Comparison of ENCODE assay signal across 8 cellular contexts in the genomic region with DNA sequence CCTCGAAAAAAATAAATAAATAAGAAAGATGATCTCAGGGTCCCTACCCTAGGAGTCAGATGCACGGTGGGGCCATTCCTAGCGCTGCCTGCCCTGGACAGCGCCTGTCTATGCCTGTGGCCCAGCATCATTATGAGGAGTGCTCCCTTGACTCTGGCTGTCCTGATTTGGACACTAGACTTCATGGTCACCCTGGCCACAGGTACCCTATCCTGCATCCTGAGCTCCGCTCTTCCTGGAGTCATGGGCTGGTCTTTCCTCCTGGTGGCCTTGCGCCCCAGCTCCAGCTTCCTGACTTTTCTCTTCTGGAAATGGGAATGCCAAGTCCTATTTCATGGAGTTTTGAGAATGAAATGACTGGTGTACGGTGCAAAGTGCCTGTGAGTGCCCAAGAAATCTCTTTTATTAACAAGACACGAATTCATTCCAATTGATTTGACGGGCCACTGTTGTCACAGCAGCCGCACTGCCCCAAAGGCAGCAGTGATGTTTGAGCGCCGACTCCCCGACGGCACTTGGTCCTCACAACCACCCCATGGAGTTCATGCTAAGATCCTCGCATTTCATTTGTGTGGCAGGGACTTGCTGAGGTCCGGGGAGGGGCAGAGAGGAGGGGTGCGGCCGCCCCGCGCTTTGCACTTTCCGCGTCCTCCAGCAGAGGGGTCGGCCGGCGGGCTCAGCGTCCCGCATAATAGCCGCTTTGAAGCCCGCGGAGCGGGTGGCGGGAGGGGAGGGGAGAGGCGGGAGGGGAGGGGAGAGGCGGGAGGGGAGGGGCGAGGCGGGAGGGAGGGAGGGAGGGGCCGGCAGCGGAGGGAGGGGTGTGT. TPM values are rescaled to one million over a fixed set of nuclear protein-coding genes. Genes with fewer than 3 reads are reported as not detected.
DNase-seq lines count a peak whose midpoint lies in the region; ATAC-seq and TF ChIP-seq lines count a peak whose summit lies in the region.

No MANE protein-coding gene starts in this region.

- H3K4me3 ChIP-seq in NT2/D1 (ENCODE audit: insufficient read length, low read depth) (peak overlapping the region; percentile 89), kidney epithelial cell (ENCODE audit: low read depth, low read length) (peak overlapping the region; percentile 66)

- peak overlapping the region; percentile 44 for H3K9ac ChIP-seq in NT2/D1 (ENCODE audit: insufficient read length, low read depth)

- ATAC-seq in HG03045 (IDR thresholded peaks at IDR 0.05; ENCODE audit: unreplicated experiment) (no peak), HG03135 (IDR thresholded peaks at IDR 0.05; ENCODE audit: unreplicated experiment) (no peak)

- peak; percentile 36 for TF ChIP-seq CTCF in kidney epithelial cell (IDR thresholded peaks at IDR 0.05; ENCODE audit: insufficient read depth, low read length, poor library complexity, severe bottlenecking)

- H3K9me3 ChIP-seq in NT2/D1 (ENCODE audit: insufficient read depth, low read length) = no peaks in the 10 kb centered on the region

- peaks cover 50% of the 10 kb centered on the region for H3K4me1 ChIP-seq in NT2/D1 (ENCODE audit: insufficient read depth, insufficient read length)

- DNase-seq in NCI-H1436 (lab: John Stamatoyannopoulos, UW) = peak; percentile 66
- no peak for DNase-seq in NCI-H1436 treated with DMSO at 0.1 percent for 48 hours (lab: John Stamatoyannopoulos, UW)
- peak; percentile 80 for DNase-seq in NT2/D1 (ENCODE audit: low read depth, low spot score)
- DNase-seq in T47D (ENCODE audit: low read depth in 1 of 2, low spot score in 1 of 2) = peak; percentile 78 to 90
- DNase-seq in kidney epithelial cell (ENCODE audit: low read depth) = no peak
- peak; percentile 40 for DNase-seq in stimulated activated CD8-positive, alpha-beta memory T cell treated with anti-CD3 and anti-CD28 coated beads, Interleukin-4, amount 100 ng/mL, for 48 hours

- in situ Hi-C loops in T47D (cut with HindIII; ENCODE audit: low pct_unique_long_range_greater_than_20kb, low sequenced_read_pairs) = no loop called here

- H3K27me3 ChIP-seq in NT2/D1 (ENCODE audit: insufficient read depth, insufficient read length) (no peaks in the 10 kb centered on the region), kidney epithelial cell (ENCODE audit: control insufficient read depth, insufficient read depth, low read length) (peaks cover 11% of the 10 kb centered on the region)

- peaks cover 16% of the 10 kb centered on the region for H3K36me3 ChIP-seq in NT2/D1 (ENCODE audit: insufficient read depth, insufficient read length, low read length)
- H3K36me3 ChIP-seq in kidney epithelial cell (ENCODE audit: control insufficient read depth, insufficient read depth, low read length) = no peaks in the 10 kb centered on the region

RNA-seq across cellular contexts. Expression of a gene that starts 0.5 kb away (rescaled TPM):
- 50.7 and 58.4 TPM in 2 replicates for total RNA-seq in kidney epithelial cell

RNA-seq across cellular contexts. Expression of a gene that starts 29.5 kb away (rescaled TPM):
- total RNA-seq in kidney epithelial cell = 30.5 and 31.8 TPM in 2 replicates

Comparison
In these comparisons a context has a peak if more than half of its experiments do, and no peak if none do; other contexts are left out.
1. DNase-seq: peak in NCI-H1436 (single experiment), NT2/D1 (single experiment), T47D (2 of 2) and stimulated activated CD8-positive, alpha-beta memory T cell treated with anti-CD3 and anti-CD28 coated beads, Interleukin-4, amount 100 ng/mL, for 48 hours (single experiment); none in NCI-H1436 treated with DMSO at 0.1 percent for 48 hours (single experiment) and kidney epithelial cell (single experiment).